ENCODE assay signal across 10 cellular contexts in the genomic region with DNA sequence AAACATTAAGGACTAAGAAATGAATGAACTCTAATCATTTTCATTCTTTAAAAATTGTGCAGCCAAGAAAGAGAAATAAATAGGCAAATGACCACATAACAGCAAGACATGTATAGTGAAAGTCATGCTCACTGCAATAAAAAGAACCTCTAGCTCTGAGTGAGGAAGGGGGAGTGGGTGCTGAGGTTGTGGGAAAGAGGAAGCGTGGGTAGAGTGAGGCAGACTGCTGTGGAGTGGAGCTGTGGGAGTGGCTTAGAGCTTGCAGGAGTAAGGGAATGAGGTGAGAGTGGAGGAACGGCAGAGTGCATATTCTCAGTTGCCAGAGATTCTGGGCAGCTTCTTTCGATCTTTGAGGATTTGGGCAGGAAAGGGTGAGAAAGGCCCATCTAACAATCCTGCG. TPM values are rescaled to one million over a fixed set of nuclear protein-coding genes. Genes with fewer than 3 reads are reported as not detected.
DNase-seq lines count a peak whose midpoint lies in the region; TF ChIP-seq lines count a peak whose summit lies in the region.
"Had no signal": no experiment of that assay in that cellular context is flagged by ENCODE, and none has a peak within 500 bp of the region (broad histone marks: within the 10 kb centered on the region; RNA-seq: fewer than 3 reads in every experiment).

No MANE protein-coding gene starts in this region.

- intact Hi-C loops in testis (cut with DNase I; ENCODE audit: low total_unique reads) = no loop called here

- H3K27ac ChIP-seq in testis = no peak overlapping the region
- H3K27ac ChIP-seq: right atrium auricular region had no signal

- H2AFZ ChIP-seq in Loucy (ENCODE audit: low read length) = no peak overlapping the region

- H3K9me3 Mint-ChIP-seq in progenitor cell of endocrine pancreas (ENCODE audit: low read depth) = no peaks in the 10 kb centered on the region

- peak overlapping the region; percentile 2 for H3K4me3 ChIP-seq in Loucy (ENCODE audit: low read length, poor library complexity, severe bottlenecking)
- no peak overlapping the region for H3K4me3 ChIP-seq in testis
- H3K4me3 ChIP-seq: right atrium auricular region had no signal

- no peaks in the 10 kb centered on the region for H3K4me1 Mint-ChIP-seq in progenitor cell of endocrine pancreas (ENCODE audit: low read depth)

- H3K4me1 ChIP-seq in Loucy (ENCODE audit: insufficient read depth, low read length, poor library complexity, severe bottlenecking) (peaks cover 22% of the 10 kb centered on the region), testis (no peaks in the 10 kb centered on the region)
- H3K4me1 ChIP-seq: right atrium auricular region had no signal

- DNase-seq in GM13976 (ENCODE audit: low spot score) (peak; percentile 27), LoVo (ENCODE audit: low spot score) (no peak), testis (no peak), NCI-H1436 treated with DMSO at 0.1 percent for 48 hours (lab: John Stamatoyannopoulos, UW) (no peak), progenitor cell of endocrine pancreas (ENCODE audit: low spot score, unreplicated experiment) (no peak)
- DNase-seq in activated naive CD4-positive, alpha-beta T cell treated with anti-CD3 and anti-CD28 coated beads, Interleukin-2, amount 50 U/mL, for 16 hours = peak; percentile 18
- DNase-seq in stimulated activated CD4-positive, alpha-beta T cell treated with anti-CD3 and anti-CD28 coated beads, Interleukin-1b, Interleukin-23, amount 100 ng/mL, for 4 hours (ENCODE audit: low read depth in 2 of 2) = peak; percentile 8 to 11

- in situ Hi-C loops in GM13976 (cut with MboI; ENCODE audit: low sequenced_read_pairs, unreplicated experiment) = no loop called here

- H3K27me3 ChIP-seq in Loucy (ENCODE audit: insufficient read depth, low read length, poor library complexity, severe bottlenecking) = no peaks in the 10 kb centered on the region
- H3K27me3 ChIP-seq in testis = no peaks in the 10 kb centered on the region
- H3K27me3 ChIP-seq: right atrium auricular region had no signal

- H3K4me2 ChIP-seq in Loucy (ENCODE audit: low read depth, low read length, poor library complexity, severe bottlenecking) = peak overlapping the region; percentile 9

- WGBS in testis, 2 donors = 59 to 68% methylated on average over 4 of the region's 4 CpGs

- no peak overlapping the region for H3K4me3 Mint-ChIP-seq in progenitor cell of endocrine pancreas (ENCODE audit: low read depth)

- H3K36me3 Mint-ChIP-seq in progenitor cell of endocrine pancreas (ENCODE audit: insufficient read depth) = no peaks in the 10 kb centered on the region

- no peaks in the 10 kb centered on the region for H4K20me1 ChIP-seq in Loucy (ENCODE audit: insufficient read depth, low read length, poor library complexity, severe bottlenecking)

- H3K27me3 Mint-ChIP-seq in progenitor cell of endocrine pancreas = peaks cover 27% of the 10 kb centered on the region

- TF ChIP-seq CTCF in GM13976 (IDR thresholded peaks at IDR 0.05; ENCODE audit: borderline replicate concordance, control extremely low read depth, extremely low read depth, insufficient read depth, missing control alignments) (no peak), Loucy (conservative IDR thresholded peaks at IDR 0.05; ENCODE audit: low read length) (no peak), testis (IDR thresholded peaks at IDR 0.05) (no peak), progenitor cell of endocrine pancreas (IDR thresholded peaks at IDR 0.05; ENCODE audit: unreplicated experiment) (no peak)

- no peaks in the 10 kb centered on the region for H3K9me2 ChIP-seq in Loucy (replicated peaks; ENCODE audit: low read depth, low read length)

- no peak for TF ChIP-seq POLR2A in testis (IDR thresholded peaks at IDR 0.05)

- no peak overlapping the region for H3K9ac ChIP-seq in Loucy (ENCODE audit: low read depth, low read length, poor library complexity, severe bottlenecking)

- H3K27ac Mint-ChIP-seq in progenitor cell of endocrine pancreas = no peak overlapping the region

- H3K9me3 ChIP-seq in Loucy (ENCODE audit: insufficient read depth, low read depth, low read length) (no peaks in the 10 kb centered on the region), testis (no peaks in the 10 kb centered on the region)
- H3K9me3 ChIP-seq: right atrium auricular region had no signal

- no peaks in the 10 kb centered on the region for H3K79me2 ChIP-seq in Loucy (ENCODE audit: insufficient read depth, low read length)

- no peaks in the 10 kb centered on the region for H3F3A ChIP-seq in Loucy (ENCODE audit: low read depth)

- no peaks in the 10 kb centered on the region for H3K36me3 ChIP-seq in Loucy (ENCODE audit: insufficient read depth, low read length)
- no peaks in the 10 kb centered on the region for H3K36me3 ChIP-seq in testis (ENCODE audit: low read depth, missing control alignments)
- H3K36me3 ChIP-seq: right atrium auricular region had no signal

RNA-seq across cellular contexts. Expression of a gene that starts 10.4 kb away (rescaled TPM):
- total RNA-seq in testis = not detected
- not detected for polyA plus RNA-seq in testis (ENCODE audit: insufficient read depth, low read depth, low replicate concordance)
- not detected in 2 replicates for total RNA-seq in progenitor cell of endocrine pancreas
- total RNA-seq: astrocyte, right atrium auricular region had no signal

RNA-seq across cellular contexts. Expression of a gene that starts 20.0 kb away (rescaled TPM):
- total RNA-seq in testis = not detected
- polyA plus RNA-seq in testis (ENCODE audit: insufficient read depth, low read depth, low replicate concordance) = not detected
- total RNA-seq in progenitor cell of endocrine pancreas = not detected in 2 replicates
- total RNA-seq: astrocyte, right atrium auricular region had no signal

RNA-seq across cellular contexts. Expression of a gene that starts 48.0 kb away (rescaled TPM):
- total RNA-seq in testis = not detected
- not detected for polyA plus RNA-seq in testis (ENCODE audit: insufficient read depth, low read depth, low replicate concordance)
- total RNA-seq in progenitor cell of endocrine pancreas = not detected in 2 replicates
- total RNA-seq: astrocyte, right atrium auricular region had no signal

RNA-seq across cellular contexts. Expression of a gene that starts 53.1 kb away (rescaled TPM):
- total RNA-seq in testis (10 to 100 TPM; 16.7 to 32.0 TPM), progenitor cell of endocrine pancreas (69.9 and 70.1 TPM in 2 replicates)
- polyA plus RNA-seq in testis (ENCODE audit: insufficient read depth, low read depth, low replicate concordance) = 46.3 TPM

RNA-seq across cellular contexts. Expression of a gene that starts 59.9 kb away (rescaled TPM):
- 10 to 100 TPM; 29.1 to 34.9 TPM for total RNA-seq in testis
- polyA plus RNA-seq in testis (ENCODE audit: insufficient read depth, low read depth, low replicate concordance) = 21.2 TPM
- total RNA-seq in progenitor cell of endocrine pancreas = 30.5 and 31.2 TPM in 2 replicates

Comparison
In these comparisons a context has a peak if more than half of its experiments do, and no peak if none do; other contexts are left out.
1. DNase-seq: peak in GM13976 (single experiment), activated naive CD4-positive, alpha-beta T cell treated with anti-CD3 and anti-CD28 coated beads, Interleukin-2, amount 50 U/mL, for 16 hours (single experiment) and stimulated activated CD4-positive, alpha-beta T cell treated with anti-CD3 and anti-CD28 coated beads, Interleukin-1b, Interleukin-23, amount 100 ng/mL, for 4 hours (2 of 2); none in LoVo (single experiment), testis (single experiment), NCI-H1436 treated with DMSO at 0.1 percent for 48 hours (single experiment) and progenitor cell of endocrine pancreas (single experiment).